ENCODE assay signal across 19 cellular contexts in genomic region chr20:32787168-32787567, GRCh38.
"Had no signal": no experiment of that assay in that cellular context is flagged by ENCODE, and none has a peak within 500 bp of the region (broad histone marks: within the 10 kb centered on the region; RNA-seq: fewer than 3 reads in every experiment).

No MANE protein-coding gene starts in this region.

- H3K9me3 Mint-ChIP-seq: neural crest cell; stimulated activated memory B cell treated with anti-CD40 and anti-IgM and Interleukin-4, amounts not matched to agents 10 μg/mL and 1 μg/mL and 100 μg/mL, for 72 hours; stimulated activated naive CD8-positive, alpha-beta T cell treated with anti-CD3 and anti-CD28 coated beads, Interleukin-15, Interleukin-2, amounts not matched to agents 100 ng/mL and 50 ng/mL, for 24 hours had no signal

- H3K9me3 ChIP-seq: colonic mucosa, ovary, tibial artery, upper lobe of left lung, uterus had no signal

- H3K79me2 ChIP-seq: hepatocyte had no signal

- H3K4me2 ChIP-seq: hepatocyte had no signal

- H3K27me3 Mint-ChIP-seq: stimulated activated memory B cell treated with anti-CD40 and anti-IgM and Interleukin-4, amounts not matched to agents 10 μg/mL and 1 μg/mL and 100 μg/mL, for 72 hours; stimulated activated naive CD8-positive, alpha-beta T cell treated with anti-CD3 and anti-CD28 coated beads, Interleukin-15, Interleukin-2, amounts not matched to agents 100 ng/mL and 50 ng/mL, for 24 hours had no signal

- H3K36me3 ChIP-seq: colonic mucosa, ovary, uterus had no signal

- H2AFZ ChIP-seq: hepatocyte had no signal

- H3K4me3 ChIP-seq: colonic mucosa, hepatocyte, lung, ovary, tibial artery, upper lobe of left lung, uterus had no signal

- H3K4me3 Mint-ChIP-seq: neural crest cell; stimulated activated memory B cell treated with anti-CD40 and anti-IgM and Interleukin-4, amounts not matched to agents 10 μg/mL and 1 μg/mL and 100 μg/mL, for 72 hours; stimulated activated naive CD8-positive, alpha-beta T cell treated with anti-CD3 and anti-CD28 coated beads, Interleukin-15, Interleukin-2, amounts not matched to agents 100 ng/mL and 50 ng/mL, for 24 hours had no signal

- H3K27me3 ChIP-seq: colonic mucosa, hepatocyte, ovary, tibial artery, upper lobe of left lung, uterus had no signal

- ATAC-seq: left colon; left ventricle myocardium superior; right cardiac atrium; stimulated activated memory B cell treated with anti-CD40 and anti-IgM and Interleukin-4, amounts not matched to agents 10 μg/mL and 1 μg/mL and 100 μg/mL, for 72 hours had no signal

- H3K27ac Mint-ChIP-seq: stimulated activated memory B cell treated with anti-CD40 and anti-IgM and Interleukin-4, amounts not matched to agents 10 μg/mL and 1 μg/mL and 100 μg/mL, for 72 hours; stimulated activated naive CD8-positive, alpha-beta T cell treated with anti-CD3 and anti-CD28 coated beads, Interleukin-15, Interleukin-2, amounts not matched to agents 100 ng/mL and 50 ng/mL, for 24 hours had no signal

- H3K27ac ChIP-seq: colonic mucosa, hepatocyte, ovary, tibial artery, upper lobe of left lung, uterus had no signal

- H3K4me1 ChIP-seq: colonic mucosa, tibial artery, upper lobe of left lung, uterus had no signal

- H3K36me3 Mint-ChIP-seq: stimulated activated memory B cell treated with anti-CD40 and anti-IgM and Interleukin-4, amounts not matched to agents 10 μg/mL and 1 μg/mL and 100 μg/mL, for 72 hours had no signal

- DNase-seq: colonic mucosa; dermis blood vessel endothelial cell; foreskin melanocyte; head of caudate nucleus; left colon; left ventricle myocardium superior; mesenchymal stem cell; midbrain; ovary; right cardiac atrium; stimulated activated CD4-positive, alpha-beta T cell treated with anti-CD3 and anti-CD28 coated beads, Interleukin-4, amount 100 ng/mL, for 24 hours; tibial artery; uterus had no signal
